In genomic region chr1:1980467-1981141, GRCh38 we compare ENCODE assay signal across 38 cellular contexts. TPM values are rescaled to one million over a fixed set of nuclear protein-coding genes. Genes with fewer than 3 reads are reported as not detected.
"Had no signal": no experiment of that assay in that cellular context is flagged by ENCODE, and none has a peak within 500 bp of the region (broad histone marks: within the 10 kb centered on the region; RNA-seq: fewer than 3 reads in every experiment).

No MANE protein-coding gene starts in this region.

- H3K27me3 ChIP-seq: adrenal gland, body of pancreas, brain microvascular endothelial cell had no signal

- H3K4me3 ChIP-seq: adrenal gland, body of pancreas, breast epithelium had no signal

- H3K9me3 ChIP-seq: adrenal gland, body of pancreas, breast epithelium had no signal

- FAIRE-seq: astrocyte, TTC549 had no signal

- DNase-seq: activated B cell treated with CpG ODN at 0.5 μM for 24 hours; activated CD4-positive, alpha-beta memory T cell treated with anti-CD3 and anti-CD28 coated beads for 36 hours; activated CD4-positive, alpha-beta T cell treated with anti-CD3 and anti-CD28 coated beads for 4 hours; activated CD4-positive, alpha-beta T cell treated with anti-CD3 and anti-CD28 coated beads, Interleukin-2, amount 10 ng/mL, durations not matched to agents 24 days and 14 days; activated CD4-positive, alpha-beta T cell treated with anti-CD3 and anti-CD28 coated beads, Interleukin-2, amount 50 U/mL, for 1 hour; activated CD4-positive, alpha-beta T cell treated with anti-CD3 and anti-CD28 coated beads, Interleukin-2, amount 50 U/mL, for 4 hours; activated CD4-positive, CD25-positive, alpha-beta regulatory T cell treated with anti-CD3 and anti-CD28 coated beads, Interleukin-2, amount 50 U/mL, for 72 hours; activated CD8-positive, alpha-beta memory T cell treated with anti-CD3 and anti-CD28 coated beads, Interleukin-2, amount 50 U/mL, for 4 hours; activated CD8-positive, alpha-beta T cell treated with anti-CD3 and anti-CD28 coated beads for 36 hours; activated effector memory CD4-positive, alpha-beta T cell treated with anti-CD3 and anti-CD28 coated beads, Interleukin-2, amount 50 U/mL, for 16 hours; activated gamma-delta T cell treated with Interleukin-2 at 50 U/mL for 16 hours; activated naive CD4-positive, alpha-beta T cell; activated naive CD4-positive, alpha-beta T cell treated with anti-CD3 and anti-CD28 coated beads for 36 hours; activated naive CD4-positive, alpha-beta T cell treated with anti-CD3 and anti-CD28 coated beads, Interleukin-2, amount 50 U/mL, for 16 hours; activated naive CD8-positive, alpha-beta T cell treated with anti-CD3 and anti-CD28 coated beads for 36 hours; activated T-cell treated with anti-CD3 and anti-CD28 coated beads for 4 hours; activated T-cell treated with anti-CD3 and anti-CD28 coated beads, Interleukin-2, amount 50 U/mL, for 1 hour; activated T-cell treated with anti-CD3 and anti-CD28 coated beads, Interleukin-2, amount 50 U/mL, for 4 hours; activated T-cell treated with anti-CD3 and anti-CD28 coated beads, Interleukin-2, amount 50 U/mL, for 72 hours; adrenal gland; amniotic stem cell; aorta; body of pancreas; brain microvascular endothelial cell; caudate nucleus; cerebellar nuclear complex; T-helper 17 cell had no signal

- H3K27ac ChIP-seq: adrenal gland, body of pancreas, brain microvascular endothelial cell, breast epithelium, VCaP had no signal

- H3K4me1 ChIP-seq: adrenal gland, body of pancreas, breast epithelium had no signal

- ATAC-seq: activated CD8-positive, alpha-beta T cell treated with anti-CD3 and anti-CD28 coated beads for 36 hours; activated naive CD4-positive, alpha-beta T cell treated with anti-CD3 and anti-CD28 coated beads, Interleukin-2, amount 50 U/mL, for 72 hours; activated T-cell treated with anti-CD3 and anti-CD28 coated beads, Interleukin-2, amount 50 U/mL, for 4 hours; activated T-cell treated with anti-CD3 and anti-CD28 coated beads, Interleukin-2, amount 50 U/mL, for 72 hours; activated T-helper 17 cell treated with anti-CD3 and anti-CD28 coated beads, Interleukin-2, amount 50 U/mL, for 72 hours; body of pancreas; T-helper 17 cell had no signal

- H3K36me3 ChIP-seq: adrenal gland, brain microvascular endothelial cell, breast epithelium had no signal

RNA-seq across cellular contexts. Expression of gene CFAP74, which starts 23.0 kb away (rescaled TPM):
- total RNA-seq: activated B cell treated with CpG ODN at 0.5 μM for 24 hours; activated CD4-positive, alpha-beta memory T cell treated with anti-CD3 and anti-CD28 coated beads for 36 hours; activated CD4-positive, alpha-beta T cell treated with anti-CD3 and anti-CD28 coated beads, Interleukin-2, amount 10 ng/mL, durations not matched to agents 24 days and 14 days; activated CD8-positive, alpha-beta memory T cell treated with anti-CD3 and anti-CD28 coated beads for 36 hours; activated naive CD4-positive, alpha-beta T cell treated with anti-CD3 and anti-CD28 coated beads for 36 hours; activated naive CD4-positive, alpha-beta T cell treated with anti-CD3 and anti-CD28 coated beads, Interleukin-2, amount 50 U/mL, for 72 hours; activated T-cell treated with anti-CD3 and anti-CD28 coated beads, Interleukin-2, amount 50 U/mL, for 4 hours; activated T-cell treated with anti-CD3 and anti-CD28 coated beads, Interleukin-2, amount 50 U/mL, for 72 hours; activated T-helper 1 cell treated with anti-CD3 and anti-CD28 coated beads, Interleukin-12 subunit alpha, Interleukin-12 subunit beta, Interleukin-2, Interleukin-4 antibody, amounts not matched to agents 30 ng/mL and 10 ng/mL and 1 ng/mL, durations not matched to agents 14 hours and 24 hours and 36 hours; activated T-helper 17 cell treated with anti-CD3 and anti-CD28 coated beads, Interleukin-2, amount 50 U/mL, for 72 hours; astrocyte; chondrocyte; T-helper 1 cell treated with Interleukin-12 subunit alpha and Interleukin-12 subunit beta and Interleukin-4 antibody, amounts not matched to agents 30 ng/mL and 1 ng/mL, for 36 hours; T-helper 17 cell; T-helper 2 cell treated with Interferon-gamma antibody and Interleukin-4, amounts not matched to agents 100 ng/mL and 5 ng/mL, for 36 hours had no signal
- polyA plus RNA-seq: aorta had no signal

RNA-seq across cellular contexts. Expression of gene GABRD, which starts 38.5 kb away (rescaled TPM):
- total RNA-seq: activated B cell treated with CpG ODN at 0.5 μM for 24 hours; activated CD4-positive, alpha-beta memory T cell treated with anti-CD3 and anti-CD28 coated beads for 36 hours; activated CD4-positive, alpha-beta T cell treated with anti-CD3 and anti-CD28 coated beads, Interleukin-2, amount 10 ng/mL, durations not matched to agents 24 days and 14 days; activated CD8-positive, alpha-beta memory T cell treated with anti-CD3 and anti-CD28 coated beads for 36 hours; activated CD8-positive, alpha-beta T cell treated with anti-CD3 and anti-CD28 coated beads for 36 hours; activated naive CD4-positive, alpha-beta T cell treated with anti-CD3 and anti-CD28 coated beads for 36 hours; activated naive CD4-positive, alpha-beta T cell treated with anti-CD3 and anti-CD28 coated beads, Interleukin-2, amount 50 U/mL, for 72 hours; activated naive CD8-positive, alpha-beta T cell treated with anti-CD3 and anti-CD28 coated beads for 36 hours; activated T-cell treated with anti-CD3 and anti-CD28 coated beads, Interleukin-2, amount 50 U/mL, for 4 hours; activated T-cell treated with anti-CD3 and anti-CD28 coated beads, Interleukin-2, amount 50 U/mL, for 72 hours; activated T-helper 17 cell treated with anti-CD3 and anti-CD28 coated beads, Interleukin-2, amount 50 U/mL, for 72 hours; astrocyte; body of pancreas; breast epithelium; chondrocyte; T-helper 1 cell treated with Interleukin-12 subunit alpha and Interleukin-12 subunit beta and Interleukin-4 antibody, amounts not matched to agents 30 ng/mL and 1 ng/mL, for 36 hours; T-helper 2 cell treated with Interferon-gamma antibody and Interleukin-4, amounts not matched to agents 100 ng/mL and 5 ng/mL, for 36 hours had no signal
- polyA plus RNA-seq: aorta had no signal
